ENCODE assay signal across 14 cellular contexts in the genomic region with DNA sequence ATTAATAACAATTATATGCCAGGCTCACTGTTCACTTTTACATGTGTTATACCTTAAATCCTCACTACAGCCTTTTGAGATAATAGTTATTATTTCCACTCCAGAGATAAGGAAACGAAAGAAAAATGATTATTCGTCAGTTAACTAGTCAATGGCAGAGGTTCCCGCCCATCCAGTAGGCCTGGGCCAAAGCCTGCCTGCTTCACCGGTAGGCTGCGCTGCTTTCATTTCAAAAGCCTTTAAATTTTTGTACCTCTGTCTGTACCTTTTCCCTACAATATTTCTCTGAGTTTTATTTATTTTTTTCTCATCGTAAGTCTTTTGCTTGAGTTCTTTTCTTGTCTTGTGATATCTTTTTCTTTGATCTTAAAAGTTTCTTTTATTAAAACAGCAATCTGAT. TPM values are rescaled to one million over a fixed set of nuclear protein-coding genes. Genes with fewer than 3 reads are reported as not detected.
DNase-seq lines count a peak whose midpoint lies in the region; ATAC-seq and TF ChIP-seq lines count a peak whose summit lies in the region.
"Had no signal": no experiment of that assay in that cellular context is flagged by ENCODE, and none has a peak within 500 bp of the region (broad histone marks: within the 10 kb centered on the region; RNA-seq: fewer than 3 reads in every experiment).

No MANE protein-coding gene starts in this region.

- no peak overlapping the region for H3K9ac ChIP-seq in mesendoderm (ENCODE audit: low read length)

- H3K79me1 ChIP-seq in mesendoderm (ENCODE audit: low read length), result no peaks in the 10 kb centered on the region

- ATAC-seq in WTC11 (peak; percentile 66), left colon (no peak), HG03108 (IDR thresholded peaks at IDR 0.05; ENCODE audit: unreplicated experiment) (no peak)
- ATAC-seq: K562 had no signal

- H3K9me3 Mint-ChIP-seq in WTC11, result no peaks in the 10 kb centered on the region
- H3K9me3 Mint-ChIP-seq: CD4-positive, alpha-beta T cell had no signal

- H3K4me2 ChIP-seq in mesendoderm (ENCODE audit: low read length), result no peak overlapping the region

- no peak overlapping the region for H4K5ac ChIP-seq in mesendoderm (ENCODE audit: low read length)

- CTCF ChIA-PET in WTC11 (lab: Charles Lee), result interaction anchor here (0.6 to 1.3 kb wide), 2 partner anchors 38 to 46 kb away, joined by 3 to 5 read pairs; no protein-coding TSS in a partner anchor

- H3K4me3 ChIP-seq in H7 (ENCODE audit: insufficient read depth, low read depth, low read length) (no peak overlapping the region), mesendoderm (ENCODE audit: low read length) (no peak overlapping the region)
- H3K4me3 ChIP-seq: K562 had no signal

- H2BK120ac ChIP-seq in mesendoderm (ENCODE audit: low read depth, low read length), result no peak overlapping the region

- DNase-seq in H7 (peak; percentile 4), WTC11 (ENCODE audit: low spot score) (peak; percentile 20), mesendoderm (peak; percentile 11), NCI-H128 (lab: John Stamatoyannopoulos, UW; ENCODE audit: unreplicated experiment) (no peak), left colon (no peak), GM19238 (ENCODE audit: insufficient read length, low spot score) (no peak)
- DNase-seq: ACHN; CD4-positive, alpha-beta T cell; DMS79 treated with DMSO at 0.1 percent for 48 hours; GF-D8; IMR-90 had no signal

- peaks cover 11% of the 10 kb centered on the region for H3K4me1 Mint-ChIP-seq in WTC11

- H2BK15ac ChIP-seq in mesendoderm (replicated peaks; ENCODE audit: low read depth), result no peak overlapping the region

- no peak overlapping the region for H3K27ac ChIP-seq in mesendoderm (ENCODE audit: low read depth, low read length)
- H3K27ac ChIP-seq: C4-2B had no signal

- H3K27me3 Mint-ChIP-seq in WTC11 (ENCODE audit: low read depth), result no peaks in the 10 kb centered on the region
- H3K27me3 Mint-ChIP-seq: CD4-positive, alpha-beta T cell had no signal

- H3K23ac ChIP-seq in mesendoderm (ENCODE audit: low read length), result no peak overlapping the region

- POLR2A ChIA-PET in WTC11 (lab: Charles Lee), result no interaction called here

- no peak overlapping the region for H3K4ac ChIP-seq in mesendoderm (ENCODE audit: low read depth, low read length)

- H3K56ac ChIP-seq in mesendoderm (ENCODE audit: low read length), result no peak overlapping the region

- no CpG with 5 or more reads among the region's 6 CpGs for WGBS in mesendoderm (ENCODE audit: extremely low coverage, insufficient coverage, low lambda C conversion rate)

- no peak overlapping the region for H2AK5ac ChIP-seq in mesendoderm (ENCODE audit: low read length)

- H3K4me1 ChIP-seq in mesendoderm (ENCODE audit: control insufficient read depth, low read depth, low read length), result no peaks in the 10 kb centered on the region

- no peak overlapping the region for H2BK5ac ChIP-seq in mesendoderm (ENCODE audit: low read length)

- intact Hi-C loops in left colon (cut with DNase I, micrococcal nuclease), result no loop called here

- no peaks in the 10 kb centered on the region for H3K79me2 ChIP-seq in mesendoderm (ENCODE audit: control insufficient read depth, insufficient read depth, low read length)

- H3K36me3 Mint-ChIP-seq in WTC11, result no peaks in the 10 kb centered on the region

- H3K18ac ChIP-seq in mesendoderm (ENCODE audit: low read length), result no peak overlapping the region

- H3K36me3 ChIP-seq in H7 (replicated peaks; ENCODE audit: control insufficient read depth, insufficient read depth, low read length) (no peaks in the 10 kb centered on the region), mesendoderm (ENCODE audit: control insufficient read depth, insufficient read depth, low read length) (no peaks in the 10 kb centered on the region)

- no peak overlapping the region for H3K27ac Mint-ChIP-seq in WTC11
- H3K27ac Mint-ChIP-seq: CD4-positive, alpha-beta T cell had no signal

- H3K27me3 ChIP-seq in H7 (ENCODE audit: control insufficient read depth, insufficient read depth, low read length) (no peaks in the 10 kb centered on the region), mesendoderm (ENCODE audit: insufficient read depth, low read length, poor library complexity) (no peaks in the 10 kb centered on the region)

- no peak overlapping the region for H3K4me3 Mint-ChIP-seq in WTC11
- H3K4me3 Mint-ChIP-seq: CD4-positive, alpha-beta T cell had no signal

- no peak overlapping the region for H4K8ac ChIP-seq in mesendoderm (ENCODE audit: low read depth, low read length)

- TF ChIP-seq CTCF in WTC11 (IDR thresholded peaks at IDR 0.05), result no peak

TF ChIP-seq in WTC11, 78 proteins besides CTCF, POLR2A, EP300 and RAD21 (continues in another document):
- TF ChIP-seq, protein P1, sequence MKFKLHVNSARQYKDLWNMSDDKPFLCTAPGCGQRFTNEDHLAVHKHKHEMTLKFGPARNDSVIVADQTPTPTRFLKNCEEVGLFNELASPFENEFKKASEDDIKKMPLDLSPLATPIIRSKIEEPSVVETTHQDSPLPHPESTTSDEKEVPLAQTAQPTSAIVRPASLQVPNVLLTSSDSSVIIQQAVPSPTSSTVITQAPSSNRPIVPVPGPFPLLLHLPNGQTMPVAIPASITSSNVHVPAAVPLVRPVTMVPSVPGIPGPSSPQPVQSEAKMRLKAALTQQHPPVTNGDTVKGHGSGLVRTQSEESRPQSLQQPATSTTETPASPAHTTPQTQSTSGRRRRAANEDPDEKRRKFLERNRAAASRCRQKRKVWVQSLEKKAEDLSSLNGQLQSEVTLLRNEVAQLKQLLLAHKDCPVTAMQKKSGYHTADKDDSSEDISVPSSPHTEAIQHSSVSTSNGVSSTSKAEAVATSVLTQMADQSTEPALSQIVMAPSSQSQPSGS (CRISPR knock-in tag; IDR thresholded peaks at IDR 0.05; ENCODE audit: borderline replicate concordance, low read depth), result no peak
- TF ChIP-seq SP1 (CRISPR knock-in tag; conservative IDR thresholded peaks at IDR 0.05), result no peak
- no peak for TF ChIP-seq ZNF281 (CRISPR knock-in tag; IDR thresholded peaks at IDR 0.05)
- TF ChIP-seq, protein P2, sequence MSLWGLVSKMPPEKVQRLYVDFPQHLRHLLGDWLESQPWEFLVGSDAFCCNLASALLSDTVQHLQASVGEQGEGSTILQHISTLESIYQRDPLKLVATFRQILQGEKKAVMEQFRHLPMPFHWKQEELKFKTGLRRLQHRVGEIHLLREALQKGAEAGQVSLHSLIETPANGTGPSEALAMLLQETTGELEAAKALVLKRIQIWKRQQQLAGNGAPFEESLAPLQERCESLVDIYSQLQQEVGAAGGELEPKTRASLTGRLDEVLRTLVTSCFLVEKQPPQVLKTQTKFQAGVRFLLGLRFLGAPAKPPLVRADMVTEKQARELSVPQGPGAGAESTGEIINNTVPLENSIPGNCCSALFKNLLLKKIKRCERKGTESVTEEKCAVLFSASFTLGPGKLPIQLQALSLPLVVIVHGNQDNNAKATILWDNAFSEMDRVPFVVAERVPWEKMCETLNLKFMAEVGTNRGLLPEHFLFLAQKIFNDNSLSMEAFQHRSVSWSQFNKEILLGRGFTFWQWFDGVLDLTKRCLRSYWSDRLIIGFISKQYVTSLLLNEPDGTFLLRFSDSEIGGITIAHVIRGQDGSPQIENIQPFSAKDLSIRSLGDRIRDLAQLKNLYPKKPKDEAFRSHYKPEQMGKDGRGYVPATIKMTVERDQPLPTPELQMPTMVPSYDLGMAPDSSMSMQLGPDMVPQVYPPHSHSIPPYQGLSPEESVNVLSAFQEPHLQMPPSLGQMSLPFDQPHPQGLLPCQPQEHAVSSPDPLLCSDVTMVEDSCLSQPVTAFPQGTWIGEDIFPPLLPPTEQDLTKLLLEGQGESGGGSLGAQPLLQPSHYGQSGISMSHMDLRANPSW (CRISPR knock-in tag; conservative IDR thresholded peaks at IDR 0.05; ENCODE audit: low read depth), result no peak
- TF ChIP-seq NR3C1 (CRISPR knock-in tag; conservative IDR thresholded peaks at IDR 0.05; ENCODE audit: low read depth), result no peak

RNA-seq across cellular contexts. Expression of gene GPR52, which starts 3.6 kb away (rescaled TPM):
- total RNA-seq in H7 (2014; rRNA removed; shearing (Covaris generic)), result 0.30 TPM in 1 of 2 replicates, not detected in the other
- total RNA-seq in WTC11 (2021) (0.22 to 0.41 TPM (median 0.39 TPM) in 3 replicates), left colon (1 to 10 TPM; 2.0 to 2.6 TPM)
- not detected for polyA plus RNA-seq in mesendoderm (2013, experiment 1 of 2)
- 0.03 TPM for polyA plus RNA-seq in mesendoderm (2013, experiment 2 of 2)
- polyA plus RNA-seq: IMR-90 had no signal

Comparison
In these comparisons a context has a peak if more than half of its experiments do, and no peak if none do; other contexts are left out.
1. DNase-seq: peak in H7 (single experiment), WTC11 (single experiment) and mesendoderm (single experiment); none in NCI-H128 (single experiment), left colon (0 of 2) and GM19238 (single experiment).